ENCODE assay signal across 21 cellular contexts in genomic region chr5:20470997-20471396, GRCh38.
"Had no signal": no experiment of that assay in that cellular context is flagged by ENCODE, and none has a peak within 500 bp of the region (broad histone marks: within the 10 kb centered on the region; RNA-seq: fewer than 3 reads in every experiment).

No MANE protein-coding gene starts in this region.

- H3K36me3 ChIP-seq: cardiac muscle cell, esophagus squamous epithelium, lower lobe of right lung, ovary, tibial artery, vagina had no signal

- DNase-seq: activated B cell treated with CpG ODN at 0.5 μM for 24 hours; activated CD4-positive, alpha-beta memory T cell treated with anti-CD3 and anti-CD28 coated beads, Interleukin-2, amount 10 ng/mL, durations not matched to agents 7 days and 5 days; activated CD4-positive, alpha-beta T cell treated with anti-CD3 and anti-CD28 coated beads for 48 hours; activated naive CD4-positive, alpha-beta T cell treated with Interleukin-2 at 50 U/mL for 16 hours; activated naive CD8-positive, alpha-beta T cell treated with anti-CD3 and anti-CD28 coated beads, Interleukin-2, amount 10 ng/mL, durations not matched to agents 7 days and 5 days; activated T-cell treated with anti-CD3 and anti-CD28 coated beads, Interleukin-2, amount 50 U/mL, for 24 hours; amygdala; effector CD8-positive, alpha-beta T cell; esophagus squamous epithelium; left colon; lower lobe of right lung; natural killer cell; ovary; psoas muscle; right cardiac atrium; stimulated activated naive CD8-positive, alpha-beta T cell treated with anti-CD3 and anti-CD28 coated beads, Interleukin-15, Interleukin-2, amounts not matched to agents 100 U/mL and 50 U/mL, for 24 hours; substantia nigra; tibial artery had no signal

- H3K27me3 ChIP-seq: cardiac muscle cell, esophagus squamous epithelium, ovary, tibial artery, vagina had no signal

- H3K27ac ChIP-seq: cardiac muscle cell, esophagus squamous epithelium, lower lobe of right lung, ovary, psoas muscle, tibial artery, vagina had no signal

- ATAC-seq: left colon; lower lobe of right lung; natural killer cell; psoas muscle; right cardiac atrium; stimulated activated naive CD8-positive, alpha-beta T cell treated with anti-CD3 and anti-CD28 coated beads, Interleukin-15, Interleukin-2, amounts not matched to agents 100 U/mL and 50 U/mL, for 24 hours had no signal

- H3K9me3 ChIP-seq: esophagus squamous epithelium, lower lobe of right lung, ovary, psoas muscle, tibial artery, vagina had no signal

- FAIRE-seq: islet of Langerhans had no signal

- H3K4me3 ChIP-seq: cardiac muscle cell, esophagus squamous epithelium, lower lobe of right lung, ovary, psoas muscle, tibial artery, vagina had no signal

- H3K4me1 ChIP-seq: esophagus squamous epithelium, lower lobe of right lung, psoas muscle, tibial artery, vagina had no signal
